23 cellular contexts compared by ENCODE assay signal in the genomic region with DNA sequence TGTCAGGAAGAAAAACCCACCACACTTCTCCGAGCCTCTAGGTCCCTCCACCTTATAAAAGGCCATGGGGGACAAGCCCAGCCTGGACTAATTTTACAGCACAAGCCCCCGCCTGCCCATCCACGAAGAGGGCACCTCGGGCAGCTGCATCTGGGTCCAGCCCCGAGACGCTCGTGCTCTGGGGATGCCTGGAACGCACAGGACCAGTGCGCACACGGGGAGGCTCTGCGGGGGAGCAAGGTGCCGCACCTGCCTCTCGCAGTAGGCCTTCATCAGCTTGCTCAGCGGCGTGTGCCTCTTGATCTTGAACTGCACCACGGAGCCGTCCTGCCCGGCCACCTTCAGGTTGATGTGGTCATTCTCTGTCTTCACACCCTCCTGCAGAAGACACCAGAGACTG.
"Had no signal": no experiment of that assay in that cellular context is flagged by ENCODE, and none has a peak within 500 bp of the region (broad histone marks: within the 10 kb centered on the region; RNA-seq: fewer than 3 reads in every experiment).

No MANE protein-coding gene starts in this region.

- DNase-seq: effector CD4-positive, alpha-beta T cell; endodermal cell; erythroblast; foreskin keratinocyte; head of caudate nucleus; left colon; left ventricle myocardium superior; mesendoderm; naive B cell; nephron progenitor cell; ovary; small intestine; stimulated activated CD4-positive, alpha-beta T cell treated with anti-CD3 and anti-CD28 coated beads, Interleukin-12 subunit alpha, Interleukin-12 subunit beta, amount 100 ng/mL, for 4 hours; stimulated activated naive CD8-positive, alpha-beta T cell treated with anti-CD3 and anti-CD28 coated beads, Interleukin-15, Interleukin-2, amounts not matched to agents 100 U/mL and 50 U/mL, for 24 hours; testis; upper lobe of right lung had no signal

- H3K27me3 ChIP-seq: foreskin keratinocyte, hepatocyte, ovary, right atrium auricular region, testis, tibial nerve, upper lobe of right lung, vagina had no signal

- H3K9me3 Mint-ChIP-seq: endodermal cell, naive B cell, nephron progenitor cell had no signal

- H3K4me1 ChIP-seq: foreskin keratinocyte had no signal

- H3K4me2 ChIP-seq: hepatocyte had no signal

- H3K4me3 Mint-ChIP-seq: endodermal cell, nephron progenitor cell had no signal

- H3K27ac Mint-ChIP-seq: nephron progenitor cell had no signal

- H3K27me3 Mint-ChIP-seq: naive B cell had no signal

- FAIRE-seq: endothelial cell of umbilical vein, small intestine had no signal

- H3K27ac ChIP-seq: coronary artery, foreskin keratinocyte, hepatocyte, ovary, right atrium auricular region, testis, upper lobe of right lung, vagina had no signal

- H2AFZ ChIP-seq: hepatocyte had no signal

- H3K36me3 ChIP-seq: ovary had no signal

- H3K9me3 ChIP-seq: ovary, right atrium auricular region, testis, tibial nerve, upper lobe of right lung, vagina had no signal

- H3K4me3 ChIP-seq: coronary artery, hepatocyte, lung, ovary, right atrium auricular region, testis, tibial nerve, upper lobe of right lung, vagina had no signal
